ENCODE assay signal across 10 cellular contexts in genomic region chr11:36034572-36035331, GRCh38.
DNase-seq lines count a peak whose midpoint lies in the region; ATAC-seq and TF ChIP-seq lines count a peak whose summit lies in the region.
"Had no signal": no experiment of that assay in that cellular context is flagged by ENCODE, and none has a peak within 500 bp of the region (broad histone marks: within the 10 kb centered on the region; RNA-seq: fewer than 3 reads in every experiment).

No MANE protein-coding gene starts in this region.

- TF ChIP-seq EP300 in Ishikawa (IDR thresholded peaks at IDR 0.05; ENCODE audit: borderline replicate concordance), result no peak

- H3K4me3 Mint-ChIP-seq in brain, result no peak overlapping the region

- POLR2A ChIA-PET in GM10248 (lab: Yijun Ruan, JAX), result no interaction called here

- H3K36me3 Mint-ChIP-seq in brain, result peaks cover 53% of the 10 kb centered on the region

- CTCF ChIA-PET in GM10248 (lab: Yijun Ruan, JAX), result no interaction called here

- TF ChIP-seq CTCF in brain (conservative IDR thresholded peaks at IDR 0.05) (no peak), GM10248 (IDR thresholded peaks at IDR 0.05; ENCODE audit: control extremely low read depth, extremely low read depth, low read depth, missing control alignments) (no peak)

- ATAC-seq in HG02610 (IDR thresholded peaks at IDR 0.05; ENCODE audit: unreplicated experiment), result no peak

- peaks cover 3% of the 10 kb centered on the region for H3K27me3 Mint-ChIP-seq in brain

- DNase-seq in AG20443 (ENCODE audit: low spot score) (peak; percentile 89), islet precursor cell (peak; percentile 83), GM10248 (ENCODE audit: extremely low spot score) (no peak), iPS-NIHi11 (ENCODE audit: low spot score) (no peak)
- no peak for DNase-seq in stimulated activated CD4-positive, alpha-beta T cell treated with anti-CD3 and anti-CD28 coated beads, Interleukin-2, amount 100 ng/mL, for 48 hours
- DNase-seq: NCI-H2171 treated with DMSO at 0.1 percent for 48 hours, nucleus accumbens had no signal

- peak; percentile 16 for TF ChIP-seq RAD21 in Ishikawa (IDR thresholded peaks at IDR 0.05; ENCODE audit: low read depth)

- H3K27ac Mint-ChIP-seq in brain, result peak overlapping the region in 3 of 5 experiments; percentile 10 to 67 (median 65)

- peaks cover 66% of the 10 kb centered on the region for H3K4me1 Mint-ChIP-seq in brain

- peaks cover 5 to 20% (median 7%) of the 10 kb centered on the region in 5 experiments for H3K9me3 Mint-ChIP-seq in brain

TF ChIP-seq in Ishikawa, 13 proteins besides CTCF, POLR2A, EP300 and RAD21:
- no peak for TF ChIP-seq FOXM1 (IDR thresholded peaks at IDR 0.05; ENCODE audit: borderline replicate concordance, low read depth)
- no peak for TF ChIP-seq CEBPB (IDR thresholded peaks at IDR 0.05)
- no peak for TF ChIP-seq TCF12 (IDR thresholded peaks at IDR 0.05; ENCODE audit: low read depth)
- TF ChIP-seq EGR1 (IDR thresholded peaks at IDR 0.05), result no peak
- TF ChIP-seq ZBTB7A (IDR thresholded peaks at IDR 0.05; ENCODE audit: low read depth), result no peak
- TF ChIP-seq YY1 (IDR thresholded peaks at IDR 0.05; ENCODE audit: low read depth), result no peak
- no peak for TF ChIP-seq NFIC (IDR thresholded peaks at IDR 0.05)
- no peak for TF ChIP-seq USF1 (IDR thresholded peaks at IDR 0.05)
- TF ChIP-seq MAX (IDR thresholded peaks at IDR 0.05), result no peak
- no peak for TF ChIP-seq TAF1 (IDR thresholded peaks at IDR 0.05; ENCODE audit: low read depth)
- no peak for TF ChIP-seq REST (IDR thresholded peaks at IDR 0.05; ENCODE audit: low read depth)
- TF ChIP-seq CREB1 (IDR thresholded peaks at IDR 0.05; ENCODE audit: low read depth), result no peak
- no peak for TF ChIP-seq TEAD4 (IDR thresholded peaks at IDR 0.05)
TF ChIP-seq in Ishikawa: peak in this region for 0.

Comparison
In these comparisons a context has a peak if more than half of its experiments do, and no peak if none do; other contexts are left out.
1. DNase-seq: peak in AG20443 (single experiment) and islet precursor cell (single experiment); none in GM10248 (single experiment), stimulated activated CD4-positive, alpha-beta T cell treated with anti-CD3 and anti-CD28 coated beads, Interleukin-2, amount 100 ng/mL, for 48 hours (0 of 2) and iPS-NIHi11 (single experiment).